In the genomic region with DNA sequence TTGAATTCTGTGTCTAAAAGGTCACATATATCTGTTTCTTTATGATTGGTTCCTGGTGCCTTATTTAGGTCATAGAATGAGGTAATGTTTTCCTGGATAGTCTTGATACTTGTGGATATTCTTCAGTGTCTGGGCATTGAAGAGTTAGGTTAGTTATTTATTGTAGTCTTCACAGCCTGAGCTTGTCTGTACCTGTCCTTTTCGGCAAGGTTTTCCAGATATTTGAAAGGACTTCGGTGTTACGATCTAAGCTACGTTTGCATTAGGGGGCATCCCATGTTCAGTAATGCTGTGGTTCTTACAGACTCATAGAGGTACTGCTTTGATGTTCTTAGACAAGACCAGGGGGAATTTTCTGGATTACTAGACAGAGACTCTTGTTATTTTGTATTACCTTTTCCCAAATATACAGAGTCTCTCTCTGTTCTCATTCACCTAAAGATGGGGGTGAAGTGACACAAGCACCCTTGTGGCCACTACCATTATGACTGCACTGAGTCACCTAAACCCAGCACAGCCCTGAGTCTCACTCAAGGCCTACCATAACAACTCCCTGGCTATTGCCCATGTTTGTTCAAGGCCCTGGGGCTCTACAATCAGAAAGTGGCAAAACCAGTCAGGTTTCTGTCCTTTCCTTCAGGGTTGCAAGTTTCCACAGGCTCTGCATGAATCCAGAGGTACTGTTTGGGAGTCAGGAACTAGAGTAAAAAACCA, we compare ENCODE assay signal across 13 cellular contexts. TPM values are rescaled to one million over a fixed set of nuclear protein-coding genes. Genes with fewer than 3 reads are reported as not detected.
"Had no signal": no experiment of that assay in that cellular context is flagged by ENCODE, and none has a peak within 500 bp of the region (broad histone marks: within the 10 kb centered on the region; RNA-seq: fewer than 3 reads in every experiment).

No MANE protein-coding gene starts in this region.

- H3K9me3 Mint-ChIP-seq: activated CD4-positive, alpha-beta T cell treated with anti-CD3 and anti-CD28 coated beads, Interleukin-2, amount 10 ng/mL, durations not matched to agents 7 days and 5 days had no signal

- H3K27me3 ChIP-seq: gastrocnemius medialis, heart right ventricle, ovary, stomach, vagina had no signal

- H3K4me1 ChIP-seq: gastrocnemius medialis, heart right ventricle, stomach, vagina had no signal

- H3K36me3 ChIP-seq: gastrocnemius medialis, heart right ventricle, ovary, stomach, vagina had no signal

- H3K4me1 Mint-ChIP-seq: activated CD4-positive, alpha-beta T cell treated with anti-CD3 and anti-CD28 coated beads, Interleukin-2, amount 10 ng/mL, durations not matched to agents 7 days and 5 days; neural crest cell; WTC11 had no signal

- H3K9me3 ChIP-seq: gastrocnemius medialis, ovary, vagina had no signal

- H3K4me3 ChIP-seq: gastrocnemius medialis, heart right ventricle, ovary, stomach, vagina had no signal

- H3K27me3 Mint-ChIP-seq: activated CD4-positive, alpha-beta T cell treated with anti-CD3 and anti-CD28 coated beads, Interleukin-2, amount 10 ng/mL, durations not matched to agents 7 days and 5 days had no signal

- H3K27ac Mint-ChIP-seq: activated CD4-positive, alpha-beta T cell treated with anti-CD3 and anti-CD28 coated beads, Interleukin-2, amount 10 ng/mL, durations not matched to agents 7 days and 5 days; T-helper 1 cell treated with Interleukin-12 subunit alpha and Interleukin-12 subunit beta and Interleukin-4 antibody, amounts not matched to agents 30 μg/mL and 1 μg/mL, for 36 hours; WTC11 had no signal

- DNase-seq: activated CD4-positive, alpha-beta T cell treated with anti-CD3 and anti-CD28 coated beads, Interleukin-2, amount 10 ng/mL, durations not matched to agents 7 days and 5 days; activated T-cell treated with anti-CD3 and anti-CD28 coated beads, Interleukin-2, amount 50 U/mL, for 48 hours; gastrocnemius medialis; heart right ventricle; ovary; stimulated activated CD4-positive, alpha-beta T cell treated with anti-CD3 and anti-CD28 coated beads, Interleukin-4, amount 100 ng/mL, for 4 hours; stomach had no signal

- ATAC-seq: gastrocnemius medialis, heart right ventricle, WTC11 had no signal

- H3K4me3 Mint-ChIP-seq: activated CD4-positive, alpha-beta T cell treated with anti-CD3 and anti-CD28 coated beads, Interleukin-2, amount 10 ng/mL, durations not matched to agents 7 days and 5 days; neural crest cell; T-helper 1 cell treated with Interleukin-12 subunit alpha and Interleukin-12 subunit beta and Interleukin-4 antibody, amounts not matched to agents 30 μg/mL and 1 μg/mL, for 36 hours; WTC11 had no signal

- H3K27ac ChIP-seq: gastrocnemius medialis, heart right ventricle, ovary, stomach, vagina had no signal

RNA-seq across cellular contexts. Expression of a gene that starts 30.1 kb away (rescaled TPM):
- total RNA-seq: kidney epithelial cell, neural crest cell, renal cortical epithelial cell had no signal
